6 cellular contexts compared by ENCODE assay signal in the genomic region with DNA sequence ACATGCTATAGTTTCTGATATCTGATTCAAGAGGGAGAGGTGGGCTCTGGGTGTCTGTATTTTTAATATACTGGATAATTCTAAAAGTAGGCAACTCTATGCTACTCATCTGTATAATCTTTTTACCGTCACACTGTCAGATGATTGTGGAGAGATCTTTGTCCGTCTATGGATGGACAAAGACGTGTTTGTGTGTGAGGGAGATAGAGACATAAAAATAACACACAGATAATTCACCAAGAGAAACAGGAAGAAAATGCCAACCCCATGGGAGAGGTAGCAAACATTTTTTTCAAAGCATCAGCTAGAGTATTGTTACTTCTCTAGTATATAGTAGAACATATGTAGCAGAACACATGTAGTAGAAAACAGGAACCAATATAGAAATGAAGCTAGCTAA.
"Had no signal": no experiment of that assay in that cellular context is flagged by ENCODE, and none has a peak within 500 bp of the region (broad histone marks: within the 10 kb centered on the region; RNA-seq: fewer than 3 reads in every experiment).

No MANE protein-coding gene starts in this region.

- ATAC-seq: HepG2, K562 had no signal

- H3K27me3 Mint-ChIP-seq: IgD-negative memory B cell had no signal

- DNase-seq: IMR-90, KBM-7, KG1 had no signal

- H3K27ac Mint-ChIP-seq: IgD-negative memory B cell had no signal

- H3K4me1 Mint-ChIP-seq: IgD-negative memory B cell had no signal

- H3K4me3 Mint-ChIP-seq: IgD-negative memory B cell had no signal
